ENCODE assay signal across 7 cellular contexts in genomic region chr4:134848681-134849080, GRCh38.
"Had no signal": no experiment of that assay in that cellular context is flagged by ENCODE, and none has a peak within 500 bp of the region (broad histone marks: within the 10 kb centered on the region; RNA-seq: fewer than 3 reads in every experiment).

No MANE protein-coding gene starts in this region.

- DNase-seq: GDM1, GF-D8 had no signal

- FAIRE-seq: GM12878, GM12891, GM12892, GM18507, GM19239 had no signal

- ATAC-seq: GM12878 had no signal

- H3K4me3 ChIP-seq: GM12878 had no signal
